Comparison of ENCODE assay signal across 16 cellular contexts in genomic region chr10:78452782-78453181, GRCh38.
DNase-seq lines count a peak whose midpoint lies in the region; ATAC-seq and TF ChIP-seq lines count a peak whose summit lies in the region.
"Had no signal": no experiment of that assay in that cellular context is flagged by ENCODE, and none has a peak within 500 bp of the region (broad histone marks: within the 10 kb centered on the region; RNA-seq: fewer than 3 reads in every experiment).

No MANE protein-coding gene starts in this region.

- no peak overlapping the region for H2BK12ac ChIP-seq in mesenchymal stem cell (ENCODE audit: low read length in 2 of 2)

- no peaks in the 10 kb centered on the region for H3K79me1 ChIP-seq in mesenchymal stem cell (replicated peaks; ENCODE audit: low read length, poor library complexity, severe bottlenecking)

- TF ChIP-seq CTCF in Caco-2 (IDR thresholded peaks at IDR 0.05; ENCODE audit: insufficient read depth in 1 of 2, low read depth in 1 of 2, low read length in 1 of 2, severe bottlenecking in 1 of 2, unreplicated experiment in 1 of 2) (no peak), brain (conservative IDR thresholded peaks at IDR 0.05) (no peak), neural progenitor cell (IDR thresholded peaks at IDR 0.05) (no peak)

- no peak overlapping the region for H4K8ac ChIP-seq in mesenchymal stem cell (ENCODE audit: low read length)

- H3K9ac ChIP-seq in neural progenitor cell (no peak overlapping the region), mesenchymal stem cell (ENCODE audit: low read length) (no peak overlapping the region)

- no peak overlapping the region for H2BK5ac ChIP-seq in mesenchymal stem cell (ENCODE audit: low read depth, low read length, poor library complexity, severe bottlenecking)

- H3F3A ChIP-seq in neural progenitor cell (ENCODE audit: low read depth) = no peaks in the 10 kb centered on the region

- CTCF ChIA-PET in Caco-2 (lab: Charles Lee) = no interaction called here

- no peak for ATAC-seq in HG03460 (IDR thresholded peaks at IDR 0.05; ENCODE audit: unreplicated experiment)
- ATAC-seq in HG02852 (IDR thresholded peaks at IDR 0.05; ENCODE audit: unreplicated experiment) = no peak
- ATAC-seq: HCT116 had no signal

- 82% methylated on average over 5 of the region's 5 CpGs for WGBS in mesenchymal stem cell

- H3K4me3 ChIP-seq in Caco-2 (ENCODE audit: low read depth, low read length) (no peak overlapping the region), neural progenitor cell (no peak overlapping the region), mesenchymal stem cell (ENCODE audit: insufficient read depth in 1 of 2, low read depth in 1 of 2, low read length in 2 of 2) (no peak overlapping the region)

- H3K4ac ChIP-seq in mesenchymal stem cell (ENCODE audit: low read depth in 1 of 2, low read length in 2 of 2) = no peak overlapping the region

- H3K36me3 ChIP-seq in Caco-2 (ENCODE audit: control insufficient read depth, insufficient read depth, low read length) (no peaks in the 10 kb centered on the region), neural progenitor cell (no peaks in the 10 kb centered on the region), mesenchymal stem cell (ENCODE audit: control insufficient read depth in 1 of 2, insufficient read depth in 2 of 2, low read depth in 1 of 2, low read length in 2 of 2) (no peaks in the 10 kb centered on the region)
- H3K36me3 ChIP-seq: BE2C had no signal

- no peak overlapping the region for H3K23ac ChIP-seq in mesenchymal stem cell (ENCODE audit: low read length in 2 of 2)

- no peak overlapping the region for H2AK5ac ChIP-seq in mesenchymal stem cell (ENCODE audit: low read length, severe bottlenecking)

- DNase-seq in Caco-2 (no peak), neural progenitor cell (ENCODE audit: low spot score) (no peak), mesenchymal stem cell (no peak)
- DNase-seq: ACHN, BE2C, C1 segment of cervical spinal cord, Calu3, DMS79 treated with DMSO at 0.1 percent for 48 hours, GF-D8, GOT3, H7 had no signal

- H3K4me2 ChIP-seq in neural progenitor cell (no peak overlapping the region), mesenchymal stem cell (ENCODE audit: low read length, poor library complexity, severe bottlenecking) (no peak overlapping the region)

- H2AFZ ChIP-seq in neural progenitor cell (replicated peaks) (no peak overlapping the region), mesenchymal stem cell (ENCODE audit: low read depth, low read length) (no peak overlapping the region)

- no peaks in the 10 kb centered on the region for H3K9me3 ChIP-seq in Caco-2
- H3K9me3 ChIP-seq in neural progenitor cell (ENCODE audit: low read depth) = no peaks in the 10 kb centered on the region
- no peaks in the 10 kb centered on the region for H3K9me3 ChIP-seq in mesenchymal stem cell (ENCODE audit: control insufficient read depth, low read length)
- H3K9me3 ChIP-seq: BE2C had no signal

- no peaks in the 10 kb centered on the region for H3K79me2 ChIP-seq in neural progenitor cell (ENCODE audit: low read depth)

- BruUV-seq in Caco-2 (replicated peaks; lab: Mats Ljungman, UMichigan) = no TSS peak

- no peak overlapping the region for H3K27ac ChIP-seq in neural progenitor cell
- no peak overlapping the region for H3K27ac ChIP-seq in mesenchymal stem cell (ENCODE audit: low read length, poor library complexity, severe bottlenecking)

- H3K4me3 Mint-ChIP-seq in Caco-2 (ENCODE audit: unreplicated experiment) (no peak overlapping the region), brain (no peak overlapping the region), neural progenitor cell (no peak overlapping the region)
- H3K4me3 Mint-ChIP-seq: CD4-positive, alpha-beta T cell had no signal

- H2BK120ac ChIP-seq in mesenchymal stem cell (ENCODE audit: low read depth, low read length) = no peak overlapping the region

- H3K18ac ChIP-seq in mesenchymal stem cell (ENCODE audit: low read depth in 1 of 2, low read length in 2 of 2) = no peak overlapping the region

- H4K20me1 ChIP-seq in neural progenitor cell (ENCODE audit: low read depth) = no peaks in the 10 kb centered on the region

- H3K36me3 Mint-ChIP-seq in Caco-2 (ENCODE audit: insufficient read depth, unreplicated experiment) (no peaks in the 10 kb centered on the region), brain (no peaks in the 10 kb centered on the region), neural progenitor cell (no peaks in the 10 kb centered on the region)

- H3K27me3 Mint-ChIP-seq in Caco-2 (ENCODE audit: insufficient read depth, unreplicated experiment) (no peaks in the 10 kb centered on the region), brain (peaks cover 3% of the 10 kb centered on the region), neural progenitor cell (ENCODE audit: insufficient read depth, low read depth) (peaks cover 11% of the 10 kb centered on the region)
- H3K27me3 Mint-ChIP-seq: CD4-positive, alpha-beta T cell had no signal

- H3K9me3 Mint-ChIP-seq in Caco-2 (ENCODE audit: unreplicated experiment) (peaks cover 10% of the 10 kb centered on the region), brain (peaks cover 0 to 3% (median 0%) of the 10 kb centered on the region in 5 experiments), neural progenitor cell (no peaks in the 10 kb centered on the region)
- H3K9me3 Mint-ChIP-seq: CD4-positive, alpha-beta T cell had no signal

- peaks cover 14% of the 10 kb centered on the region for H3K4me1 Mint-ChIP-seq in Caco-2 (ENCODE audit: low read depth, unreplicated experiment)
- H3K4me1 Mint-ChIP-seq in brain = peaks cover 75% of the 10 kb centered on the region
- peaks cover 52% of the 10 kb centered on the region for H3K4me1 Mint-ChIP-seq in neural progenitor cell

- intact Hi-C loops in Caco-2 (cut with micrococcal nuclease; ENCODE audit: unreplicated experiment) = loop anchor here (10.0 kb wide), 2 partner anchors 202 to 522 kb away; no protein-coding TSS in a partner anchor

- H3K27ac Mint-ChIP-seq in Caco-2 (ENCODE audit: unreplicated experiment) (peak overlapping the region; percentile 28), brain (peak overlapping the region in 3 of 5 experiments; percentile 10 to 56 (median 28)), neural progenitor cell (peak overlapping the region; percentile 69)
- H3K27ac Mint-ChIP-seq: CD4-positive, alpha-beta T cell had no signal

- H3K27me3 ChIP-seq in Caco-2 (replicated peaks; ENCODE audit: control insufficient read depth, insufficient read depth, low read length) (no peaks in the 10 kb centered on the region), neural progenitor cell (no peaks in the 10 kb centered on the region), mesenchymal stem cell (ENCODE audit: control insufficient read depth in 1 of 2, insufficient read depth in 1 of 2, low read length in 2 of 2) (peaks cover 10 to 28% of the 10 kb centered on the region in 2 experiments)
- H3K27me3 ChIP-seq: BE2C had no signal

- no peak overlapping the region for H3K14ac ChIP-seq in mesenchymal stem cell (ENCODE audit: low read length in 2 of 2)

- POLR2A ChIA-PET in Caco-2 (lab: Charles Lee) = no interaction called here

- no peak overlapping the region for H2BK15ac ChIP-seq in mesenchymal stem cell (ENCODE audit: low read depth, poor library complexity, severe bottlenecking)

- peaks cover 15% of the 10 kb centered on the region for H3K4me1 ChIP-seq in Caco-2
- peaks cover 20% of the 10 kb centered on the region for H3K4me1 ChIP-seq in neural progenitor cell
- H3K4me1 ChIP-seq in mesenchymal stem cell (ENCODE audit: control insufficient read depth, insufficient read depth, low read depth, low read length) = peaks cover 2% of the 10 kb centered on the region

- H4K91ac ChIP-seq in mesenchymal stem cell (ENCODE audit: low read length) = no peak overlapping the region
